ENCODE assay signal across 13 cellular contexts in genomic region chr6:24951831-24952299, GRCh38. TPM values are rescaled to one million over a fixed set of nuclear protein-coding genes. Genes with fewer than 3 reads are reported as not detected.
A peak's percentile ranks its signal among the peaks of the same experiment; 100 is the strongest.
DNase-seq lines count a peak whose midpoint lies in the region; ATAC-seq, FAIRE-seq and TF ChIP-seq lines count a peak whose summit lies in the region.
"Had no signal": no experiment of that assay in that cellular context is flagged by ENCODE, and none has a peak within 500 bp of the region (broad histone marks: within the 10 kb centered on the region; RNA-seq: fewer than 3 reads in every experiment).

No MANE protein-coding gene starts in this region.

- DNase-seq in GM12892 (ENCODE audit: insufficient read length) (no peak), NOMO-1 treated with DMSO at 0.1 percent for 48 hours (lab: John Stamatoyannopoulos, UW; ENCODE audit: unreplicated experiment) (peak; percentile 100), NCI-H526 treated with DMSO at 0.1 percent for 48 hours (lab: John Stamatoyannopoulos, UW) (no peak), HT-29 (ENCODE audit: low spot score) (no peak), 8988T (no peak)
- peak; percentile 57 for DNase-seq in activated T-helper 1 cell treated with anti-CD3 and anti-CD28 coated beads, Interleukin-12 subunit alpha, Interleukin-12 subunit beta, Interleukin-2, Interleukin-4 antibody, amounts not matched to agents 30 ng/mL and 10 ng/mL and 1 ng/mL, durations not matched to agents 14 hours and 24 hours and 36 hours (ENCODE audit: low spot score)
- DNase-seq in naive thymus-derived CD4-positive, alpha-beta T cell: peak in 7 of 9 donors; percentile 69 to 88 (median 83)
- DNase-seq: amniotic stem cell, HFFc6, NCI-H2081, psoas muscle had no signal

- peak overlapping the region; percentile 75 for H3K27ac ChIP-seq in naive thymus-derived CD4-positive, alpha-beta T cell (ENCODE audit: low read depth, low read length)
- H3K27ac ChIP-seq: psoas muscle, SK-N-MC had no signal

- peaks cover 90 to 95% of the 10 kb centered on the region in 2 donors for H3K4me1 ChIP-seq in naive thymus-derived CD4-positive, alpha-beta T cell (ENCODE audit: control insufficient read depth in 2 of 2, insufficient read depth in 2 of 2, low read length in 2 of 2)
- H3K4me1 ChIP-seq: psoas muscle had no signal

- no peaks in the 10 kb centered on the region for H3K27me3 ChIP-seq in naive thymus-derived CD4-positive, alpha-beta T cell (ENCODE audit: control insufficient read depth in 2 of 2, insufficient read depth in 2 of 2, low read length in 2 of 2)

- H3K4me1 Mint-ChIP-seq in activated T-helper 1 cell treated with anti-CD3 and anti-CD28 coated beads, Interleukin-12 subunit alpha, Interleukin-12 subunit beta, Interleukin-2, Interleukin-4 antibody, amounts not matched to agents 30 ng/mL and 10 ng/mL and 1 ng/mL, durations not matched to agents 14 hours and 24 hours and 36 hours (ENCODE audit: low read depth): peaks cover 94% of the 10 kb centered on the region
- H3K4me1 Mint-ChIP-seq in naive thymus-derived CD4-positive, alpha-beta T cell: peaks cover 74 to 100% (median 93%) of the 10 kb centered on the region in 7 donors

- no peak for TF ChIP-seq POLR2A in GM12892 (IDR thresholded peaks at IDR 0.05; ENCODE audit: low read depth, low read length)

- intact Hi-C loops in activated T-helper 1 cell treated with anti-CD3 and anti-CD28 coated beads, Interleukin-12 subunit alpha, Interleukin-12 subunit beta, Interleukin-2, Interleukin-4 antibody, amounts not matched to agents 30 ng/mL and 10 ng/mL and 1 ng/mL, durations not matched to agents 14 hours and 24 hours and 36 hours (cut with micrococcal nuclease): loop anchor here (1.0 kb wide), 1 partner anchor 7 kb away; no protein-coding TSS in a partner anchor
- intact Hi-C loops in naive thymus-derived CD4-positive, alpha-beta T cell (cut with micrococcal nuclease): loop anchor here in 1 of 2 donors (1.0 kb wide), 1 partner anchor 41 kb away; no protein-coding TSS in a partner anchor

- peaks cover 0 to 7% (median 4%) of the 10 kb centered on the region in 3 experiments for H3K9me3 ChIP-seq in naive thymus-derived CD4-positive, alpha-beta T cell (ENCODE audit: control insufficient read depth in 2 of 3, low read length in 3 of 3)
- H3K9me3 ChIP-seq: psoas muscle had no signal

- peak overlapping the region; percentile 77 for H3K27ac Mint-ChIP-seq in activated T-helper 1 cell treated with anti-CD3 and anti-CD28 coated beads, Interleukin-12 subunit alpha, Interleukin-12 subunit beta, Interleukin-2, Interleukin-4 antibody, amounts not matched to agents 30 ng/mL and 10 ng/mL and 1 ng/mL, durations not matched to agents 14 hours and 24 hours and 36 hours
- peak overlapping the region; percentile 92 to 98 (median 95) for H3K27ac Mint-ChIP-seq in naive thymus-derived CD4-positive, alpha-beta T cell
- H3K27ac Mint-ChIP-seq: HFFc6 had no signal

- H3K4me3 ChIP-seq in naive thymus-derived CD4-positive, alpha-beta T cell (ENCODE audit: low read length): peak overlapping the region; percentile 50
- H3K4me3 ChIP-seq: psoas muscle, SK-N-MC had no signal

- H3K27me3 Mint-ChIP-seq in activated T-helper 1 cell treated with anti-CD3 and anti-CD28 coated beads, Interleukin-12 subunit alpha, Interleukin-12 subunit beta, Interleukin-2, Interleukin-4 antibody, amounts not matched to agents 30 ng/mL and 10 ng/mL and 1 ng/mL, durations not matched to agents 14 hours and 24 hours and 36 hours (ENCODE audit: insufficient read depth): no peaks in the 10 kb centered on the region
- H3K27me3 Mint-ChIP-seq in naive thymus-derived CD4-positive, alpha-beta T cell: no peaks in the 10 kb centered on the region

- H3K9me3 Mint-ChIP-seq in activated T-helper 1 cell treated with anti-CD3 and anti-CD28 coated beads, Interleukin-12 subunit alpha, Interleukin-12 subunit beta, Interleukin-2, Interleukin-4 antibody, amounts not matched to agents 30 ng/mL and 10 ng/mL and 1 ng/mL, durations not matched to agents 14 hours and 24 hours and 36 hours: peaks cover 8% of the 10 kb centered on the region
- peaks cover 4 to 27% (median 15%) of the 10 kb centered on the region in 11 donors for H3K9me3 Mint-ChIP-seq in naive thymus-derived CD4-positive, alpha-beta T cell
- H3K9me3 Mint-ChIP-seq: HFFc6 had no signal

- POLR2A ChIA-PET in naive thymus-derived CD4-positive, alpha-beta T cell (lab: Charles Lee): interaction anchor here (0.6 to 28.7 kb wide), 16 partner anchors 19 to 1172 kb away, joined by 3 to 1484 read pairs (median 8); partner anchors contain the start of gene RIPOR2

- peak overlapping the region; percentile 64 for H3K4me3 Mint-ChIP-seq in activated T-helper 1 cell treated with anti-CD3 and anti-CD28 coated beads, Interleukin-12 subunit alpha, Interleukin-12 subunit beta, Interleukin-2, Interleukin-4 antibody, amounts not matched to agents 30 ng/mL and 10 ng/mL and 1 ng/mL, durations not matched to agents 14 hours and 24 hours and 36 hours
- H3K4me3 Mint-ChIP-seq in naive thymus-derived CD4-positive, alpha-beta T cell: peak overlapping the region; percentile 71 to 86 (median 76)
- H3K4me3 Mint-ChIP-seq: HFFc6 had no signal

- peak; percentile 21 for FAIRE-seq in GM12892 (lab: Jason Lieb, UNC)
- FAIRE-seq: keratinocyte had no signal

- peaks cover 18% of the 10 kb centered on the region for H3K36me3 Mint-ChIP-seq in activated T-helper 1 cell treated with anti-CD3 and anti-CD28 coated beads, Interleukin-12 subunit alpha, Interleukin-12 subunit beta, Interleukin-2, Interleukin-4 antibody, amounts not matched to agents 30 ng/mL and 10 ng/mL and 1 ng/mL, durations not matched to agents 14 hours and 24 hours and 36 hours (ENCODE audit: low read depth)
- peaks cover 3 to 42% (median 20%) of the 10 kb centered on the region in 5 donors for H3K36me3 Mint-ChIP-seq in naive thymus-derived CD4-positive, alpha-beta T cell

- peak; percentile 88 for ATAC-seq in naive thymus-derived CD4-positive, alpha-beta T cell

- no peaks in the 10 kb centered on the region for H3K36me3 ChIP-seq in naive thymus-derived CD4-positive, alpha-beta T cell (ENCODE audit: control insufficient read depth in 2 of 3, insufficient read depth in 3 of 3, low read length in 3 of 3)

- CTCF ChIA-PET in naive thymus-derived CD4-positive, alpha-beta T cell (lab: Charles Lee): interaction anchor here (0.6 to 10.1 kb wide), 14 partner anchors 8 to 93 kb away, joined by 3 to 223 read pairs (median 5); partner anchors contain the start of gene RIPOR2

RNA-seq across cellular contexts. Expression of gene RIPOR2, which starts 16.1 kb away (rescaled TPM):
- 25.6 TPM for polyA plus RNA-seq in GM12892 (2012; ENCODE audit: missing spikeins)
- 30.8 and 31.1 TPM in 2 replicates for total RNA-seq in activated T-helper 1 cell treated with anti-CD3 and anti-CD28 coated beads, Interleukin-12 subunit alpha, Interleukin-12 subunit beta, Interleukin-2, Interleukin-4 antibody, amounts not matched to agents 30 ng/mL and 10 ng/mL and 1 ng/mL, durations not matched to agents 14 hours and 24 hours and 36 hours
- 100 to 1,000 TPM; 246 to 576 (median 431) TPM for total RNA-seq in naive thymus-derived CD4-positive, alpha-beta T cell
- 100 to 1,000 TPM; 532 to 813 TPM for polyA plus RNA-seq in naive thymus-derived CD4-positive, alpha-beta T cell
- 0.20 and 0.29 TPM in 2 replicates for total RNA-seq in HT-29 (2014; rRNA removed; shearing (Covaris generic))

Comparison
In these comparisons a context has a peak if more than half of its experiments do, and no peak if none do; other contexts are left out.
1. DNase-seq: peak in NOMO-1 treated with DMSO at 0.1 percent for 48 hours (single experiment), activated T-helper 1 cell treated with anti-CD3 and anti-CD28 coated beads, Interleukin-12 subunit alpha, Interleukin-12 subunit beta, Interleukin-2, Interleukin-4 antibody, amounts not matched to agents 30 ng/mL and 10 ng/mL and 1 ng/mL, durations not matched to agents 14 hours and 24 hours and 36 hours (single experiment) and naive thymus-derived CD4-positive, alpha-beta T cell (7 of 9); none in GM12892 (single experiment), NCI-H526 treated with DMSO at 0.1 percent for 48 hours (single experiment), HT-29 (single experiment) and 8988T (single experiment).
2. RNA of gene RIPOR2, which starts 16.1 kb away (total RNA-seq): 246 to 576 TPM in naive thymus-derived CD4-positive, alpha-beta T cell and 30.8 to 31.1 TPM in activated T-helper 1 cell treated with anti-CD3 and anti-CD28 coated beads, Interleukin-12 subunit alpha, Interleukin-12 subunit beta, Interleukin-2, Interleukin-4 antibody, amounts not matched to agents 30 ng/mL and 10 ng/mL and 1 ng/mL, durations not matched to agents 14 hours and 24 hours and 36 hours; 0.20 to 0.29 TPM in HT-29; every median in the first group is over 10 times any median in the second.